Comparison of ENCODE assay signal across 1 cellular context in genomic region chr15:48970926-48971325, GRCh38. TPM values are rescaled to one million over a fixed set of nuclear protein-coding genes. Genes with fewer than 3 reads are reported as not detected.
"Had no signal": no experiment of that assay in that cellular context is flagged by ENCODE, and none has a peak within 500 bp of the region (broad histone marks: within the 10 kb centered on the region; RNA-seq: fewer than 3 reads in every experiment).

No MANE protein-coding gene starts in this region.

RNA-seq across cellular contexts. Expression of gene SHC4, which starts 7.2 kb away (rescaled TPM):
- total RNA-seq: activated B cell treated with CpG ODN at 0.5 μM for 24 hours had no signal
